Comparison of ENCODE assay signal across 14 cellular contexts in genomic region chr7:24368161-24368560, GRCh38.
DNase-seq lines count a peak whose midpoint lies in the region; ATAC-seq and TF ChIP-seq lines count a peak whose summit lies in the region.
"Had no signal": no experiment of that assay in that cellular context is flagged by ENCODE, and none has a peak within 500 bp of the region (broad histone marks: within the 10 kb centered on the region; RNA-seq: fewer than 3 reads in every experiment).

No MANE protein-coding gene starts in this region.

- no peaks in the 10 kb centered on the region for H3K36me3 ChIP-seq in BLaER1 treated with 17β-estradiol and CSF1 and Interleukin-3, amounts not matched to agents 10 nM and 100 nM
- no peaks in the 10 kb centered on the region for H3K36me3 ChIP-seq in SJCRH30
- H3K36me3 ChIP-seq in subcutaneous abdominal adipose tissue (ENCODE audit: control insufficient read depth in 5 of 5, insufficient read depth in 5 of 5, low read length in 5 of 5) = no peaks in the 10 kb centered on the region
- H3K36me3 ChIP-seq in CD8-positive, alpha-beta T cell (ENCODE audit: insufficient read depth, low read length) = no peaks in the 10 kb centered on the region

- H3K4me2 ChIP-seq in BLaER1 treated with 17β-estradiol and CSF1 and Interleukin-3, amounts not matched to agents 10 nM and 100 nM = peak overlapping the region in 9 of 11 experiments; percentile 67 to 83 (median 75); a peak in 18 of 22 replicates

- H3K9me3 ChIP-seq in BLaER1 treated with 17β-estradiol and CSF1 and Interleukin-3, amounts not matched to agents 10 nM and 100 nM (replicated peaks in 1 of 11) = peaks cover 8 to 21% (median 11%) of the 10 kb centered on the region in 11 experiments; a peak in 13 of 22 replicates
- H3K9me3 ChIP-seq in SJCRH30 (replicated peaks) (no peaks in the 10 kb centered on the region), subcutaneous abdominal adipose tissue (ENCODE audit: control insufficient read depth in 5 of 5, low read length in 5 of 5) (peaks cover 0 to 5% (median 0%) of the 10 kb centered on the region in 5 donors)
- H3K9me3 ChIP-seq in CD8-positive, alpha-beta T cell (ENCODE audit: low read length) = no peaks in the 10 kb centered on the region
- H3K9me3 ChIP-seq: Caco-2 had no signal

- no peak overlapping the region for H3K27ac ChIP-seq in BLaER1 treated with 17β-estradiol and CSF1 and Interleukin-3, amounts not matched to agents 10 nM and 100 nM
- H3K27ac ChIP-seq in SJCRH30 (peak overlapping the region; percentile 76; the same call in 1 of the 2 replicates), subcutaneous abdominal adipose tissue (ENCODE audit: low read depth, low read length) (peak overlapping the region; percentile 31)
- no peak overlapping the region for H3K27ac ChIP-seq in CD8-positive, alpha-beta T cell (ENCODE audit: low read depth, low read length)

- peaks cover 8% of the 10 kb centered on the region for H3K27me3 Mint-ChIP-seq in CD8-positive, alpha-beta T cell (ENCODE audit: low read depth)
- H3K27me3 Mint-ChIP-seq in Calu3 (ENCODE audit: unreplicated experiment) = peaks cover 81% of the 10 kb centered on the region

- no peak overlapping the region for H3K4me3 Mint-ChIP-seq in CD8-positive, alpha-beta T cell
- H3K4me3 Mint-ChIP-seq in Calu3 (ENCODE audit: low read depth, unreplicated experiment) = no peak overlapping the region
- H3K4me3 Mint-ChIP-seq: B cell; CD14-positive monocyte; CD8-positive, alpha-beta memory T cell; HFFc6 had no signal

- no peaks in the 10 kb centered on the region for H3K27me3 ChIP-seq in BLaER1 treated with 17β-estradiol and CSF1 and Interleukin-3, amounts not matched to agents 10 nM and 100 nM
- H3K27me3 ChIP-seq in SJCRH30 (no peaks in the 10 kb centered on the region), subcutaneous abdominal adipose tissue (ENCODE audit: control insufficient read depth in 5 of 5, insufficient read depth in 4 of 5, low read length in 5 of 5) (peaks cover 0 to 3% (median 0%) of the 10 kb centered on the region in 5 donors)
- no peaks in the 10 kb centered on the region for H3K27me3 ChIP-seq in CD8-positive, alpha-beta T cell (ENCODE audit: insufficient read depth, low read length)

- no peak overlapping the region for H3K9ac ChIP-seq in BLaER1 treated with 17β-estradiol and CSF1 and Interleukin-3, amounts not matched to agents 10 nM and 100 nM
- no peak overlapping the region for H3K9ac ChIP-seq in subcutaneous abdominal adipose tissue (ENCODE audit: low read length in 5 of 5)

- no peaks in the 10 kb centered on the region for H3K4me1 Mint-ChIP-seq in CD8-positive, alpha-beta T cell (ENCODE audit: low read depth)
- H3K4me1 Mint-ChIP-seq in Calu3 (ENCODE audit: low read depth, unreplicated experiment) = no peaks in the 10 kb centered on the region
- H3K4me1 Mint-ChIP-seq: B cell; CD14-positive monocyte; CD8-positive, alpha-beta memory T cell had no signal

- BruUV-seq in Calu3 (replicated peaks; lab: Mats Ljungman, UMichigan) = no TSS peak

- CTCF ChIA-PET in CD8-positive, alpha-beta T cell (lab: Charles Lee) = no interaction called here
- CTCF ChIA-PET in Calu3 (lab: Charles Lee) = no interaction called here

- POLR2A ChIA-PET in CD8-positive, alpha-beta T cell (lab: Charles Lee) = no interaction called here

- no peak for ATAC-seq in CD8-positive, alpha-beta T cell

- no peaks in the 10 kb centered on the region for H4K20me1 ChIP-seq in BLaER1 treated with 17β-estradiol and CSF1 and Interleukin-3, amounts not matched to agents 10 nM and 100 nM

- H3K4me3 ChIP-seq in BLaER1 treated with 17β-estradiol and CSF1 and Interleukin-3, amounts not matched to agents 10 nM and 100 nM = no peak overlapping the region
- H3K4me3 ChIP-seq in SJCRH30 (no peak overlapping the region), subcutaneous abdominal adipose tissue (ENCODE audit: low read depth in 1 of 5, low read length in 5 of 5) (no peak overlapping the region)
- no peak overlapping the region for H3K4me3 ChIP-seq in CD8-positive, alpha-beta T cell (ENCODE audit: low read depth, low read length)

- intact Hi-C loops in CD8-positive, alpha-beta T cell (cut with DNase I, micrococcal nuclease) = no loop called here
- intact Hi-C loops in Calu3 (cut with micrococcal nuclease; ENCODE audit: unreplicated experiment) = no loop called here

- no peak for DNase-seq in SJCRH30
- DNase-seq in fibroblast of gingiva (ENCODE audit: low read depth) = peak; percentile 29
- DNase-seq in ureter (ENCODE audit: low spot score) = no peak
- DNase-seq in CD8-positive, alpha-beta T cell = no peak
- DNase-seq in Calu3 = no peak
- DNase-seq: Caco-2; CD8-positive, alpha-beta memory T cell; DMS53; HCEC 1CT; HFFc6 had no signal

- H3K27ac Mint-ChIP-seq in CD8-positive, alpha-beta T cell = no peak overlapping the region
- H3K27ac Mint-ChIP-seq in Calu3 (ENCODE audit: unreplicated experiment) = no peak overlapping the region
- H3K27ac Mint-ChIP-seq: B cell; CD14-positive monocyte; CD8-positive, alpha-beta memory T cell; HFFc6 had no signal

- no peaks in the 10 kb centered on the region for H3K9me3 Mint-ChIP-seq in CD8-positive, alpha-beta T cell
- H3K9me3 Mint-ChIP-seq in Calu3 (ENCODE audit: low read depth, unreplicated experiment) = no peaks in the 10 kb centered on the region
- H3K9me3 Mint-ChIP-seq: CD8-positive, alpha-beta memory T cell; HFFc6 had no signal

- H3K4me1 ChIP-seq in BLaER1 treated with 17β-estradiol and CSF1 and Interleukin-3, amounts not matched to agents 10 nM and 100 nM = peaks cover 11 to 55% (median 33%) of the 10 kb centered on the region in 10 experiments
- H3K4me1 ChIP-seq in SJCRH30 = peaks cover 31% of the 10 kb centered on the region
- peaks cover 0 to 24% (median 6%) of the 10 kb centered on the region in 5 donors for H3K4me1 ChIP-seq in subcutaneous abdominal adipose tissue (ENCODE audit: control insufficient read depth in 5 of 5, insufficient read depth in 5 of 5, low read length in 5 of 5)
- H3K4me1 ChIP-seq in CD8-positive, alpha-beta T cell (ENCODE audit: insufficient read depth, low read length) = no peaks in the 10 kb centered on the region
- H3K4me1 ChIP-seq: Caco-2 had no signal

- no peaks in the 10 kb centered on the region for H3K36me3 Mint-ChIP-seq in CD8-positive, alpha-beta T cell
- H3K36me3 Mint-ChIP-seq in Calu3 (ENCODE audit: insufficient read depth, unreplicated experiment) = no peaks in the 10 kb centered on the region
- H3K36me3 Mint-ChIP-seq: CD14-positive monocyte; CD8-positive, alpha-beta memory T cell had no signal

- no peak for TF ChIP-seq CTCF in CD8-positive, alpha-beta T cell (IDR thresholded peaks at IDR 0.05)
- TF ChIP-seq CTCF in Calu3 (IDR thresholded peaks at IDR 0.05; ENCODE audit: unreplicated experiment) = no peak

Comparison
In these comparisons a context has a peak if more than half of its experiments do, and no peak if none do; other contexts are left out.
1. H3K27ac ChIP-seq: peak in SJCRH30 (single experiment) and subcutaneous abdominal adipose tissue (single experiment); none in BLaER1 treated with 17β-estradiol and CSF1 and Interleukin-3, amounts not matched to agents 10 nM and 100 nM (0 of 11) and CD8-positive, alpha-beta T cell (single experiment).